Comparison of ENCODE assay signal across 20 cellular contexts in genomic region chr20:32344835-32345506, GRCh38. TPM values are rescaled to one million over a fixed set of nuclear protein-coding genes. Genes with fewer than 3 reads are reported as not detected.
DNase-seq lines count a peak whose midpoint lies in the region; ATAC-seq and TF ChIP-seq lines count a peak whose summit lies in the region.
"Had no signal": no experiment of that assay in that cellular context is flagged by ENCODE, and none has a peak within 500 bp of the region (broad histone marks: within the 10 kb centered on the region; RNA-seq: fewer than 3 reads in every experiment).

No MANE protein-coding gene starts in this region.

- H3K4me3 ChIP-seq in OCI-LY7 (ENCODE audit: low read depth, low read length, poor library complexity, severe bottlenecking): no peak overlapping the region
- no peak overlapping the region for H3K4me3 ChIP-seq in iPS-18a (ENCODE audit: low read length)
- no peak overlapping the region for H3K4me3 ChIP-seq in GM23248
- H3K4me3 ChIP-seq: esophagus squamous epithelium, skin epidermis, tibial artery had no signal

- peak overlapping the region; percentile 24 for H3K9ac ChIP-seq in iPS-18a (ENCODE audit: low read length)
- no peak overlapping the region for H3K9ac ChIP-seq in GM23248
- H3K9ac ChIP-seq: parathyroid adenoma had no signal

- 69 to 76% methylated on average over 7 of the region's 7 CpGs for WGBS in GM23248 (ENCODE audit: low coverage in 1 of 2, low lambda C conversion rate in 2 of 2, missing lambda C conversion rate in 2 of 2), 2 experiments

- H3K4me2 ChIP-seq in OCI-LY7 (ENCODE audit: low read length) (no peak overlapping the region), GM23248 (ENCODE audit: unreplicated experiment) (no peak overlapping the region)

- H3K79me2 ChIP-seq in OCI-LY7 (ENCODE audit: insufficient read depth, low read depth, low read length) (no peaks in the 10 kb centered on the region), GM23248 (ENCODE audit: insufficient read depth) (no peaks in the 10 kb centered on the region)
- H3K79me2 ChIP-seq: parathyroid adenoma had no signal

- intact Hi-C loops in MCF 10A (cut with micrococcal nuclease): no loop called here
- intact Hi-C loops in OCI-LY7 (cut with micrococcal nuclease; ENCODE audit: unreplicated experiment): no loop called here

- CTCF ChIA-PET in MCF 10A (lab: Yijun Ruan, JAX) (interaction anchor here (0.5 to 1.8 kb wide), 9 partner anchors 8 to 800 kb away, joined by 3 to 10 read pairs (median 4); no protein-coding TSS in a partner anchor), OCI-LY7 (lab: Charles Lee; ENCODE audit: unreplicated experiment) (no interaction called here)

- H3K36me3 Mint-ChIP-seq in MCF 10A (ENCODE audit: insufficient read depth, unreplicated experiment): no peaks in the 10 kb centered on the region
- H3K36me3 Mint-ChIP-seq in activated T-cell treated with anti-CD3 and anti-CD28 coated beads, Interleukin-2, amount 50 U/mL, for 24 hours (ENCODE audit: low read depth): peaks cover 14% of the 10 kb centered on the region
- peaks cover 5 to 10% of the 10 kb centered on the region in 2 donors for H3K36me3 Mint-ChIP-seq in activated T-cell treated with anti-CD3 and anti-CD28 coated beads, Interleukin-2, amount 50 U/mL, for 72 hours (ENCODE audit: insufficient read depth in 2 of 2)

- in situ Hi-C loops in T47D (cut with HindIII; ENCODE audit: low pct_unique_long_range_greater_than_20kb, low sequenced_read_pairs) (no loop called here), GM23248 (cut with MboI) (no loop called here), GM13977 (cut with MboI; ENCODE audit: low pct_unique_long_range_greater_than_20kb, low sequenced_read_pairs, unreplicated experiment) (no loop called here)

- no peaks in the 10 kb centered on the region for H4K20me1 ChIP-seq in OCI-LY7 (ENCODE audit: insufficient read depth, low read length)
- no peaks in the 10 kb centered on the region for H4K20me1 ChIP-seq in GM23248 (ENCODE audit: insufficient read depth)

- ATAC-seq in activated T-cell treated with anti-CD3 and anti-CD28 coated beads, Interleukin-2, amount 50 U/mL, for 72 hours (replicated peaks in 1 of 2): no peak

- DNase-seq in T47D (ENCODE audit: low read depth in 1 of 2, low spot score in 1 of 2) (peak; percentile 27 to 29), MCF 10A (ENCODE audit: unreplicated experiment) (no peak), OCI-LY7 (ENCODE audit: low spot score) (no peak), GM23248 (no peak), GM13977 (ENCODE audit: low spot score) (no peak)
- DNase-seq in activated T-cell treated with anti-CD3 and anti-CD28 coated beads, Interleukin-2, amount 50 U/mL, for 24 hours: no peak
- no peak for DNase-seq in activated T-cell treated with anti-CD3 and anti-CD28 coated beads, Interleukin-2, amount 50 U/mL, for 72 hours
- DNase-seq: activated CD4-positive, alpha-beta T cell treated with anti-CD3 and anti-CD28 coated beads for 1 hour; activated CD8-positive, alpha-beta memory T cell treated with anti-CD3 and anti-CD28 coated beads, Interleukin-2, amount 50 U/mL, for 48 hours; activated naive CD4-positive, alpha-beta T cell treated with anti-CD3 and anti-CD28 coated beads, Interleukin-2, amount 50 U/mL, for 16 hours; brain microvascular endothelial cell; dermis blood vessel endothelial cell; esophagus squamous epithelium; NCI-H1930; Right ventricle myocardium superior; T-helper 2 cell; tibial artery had no signal

- H3K36me3 ChIP-seq in OCI-LY7 (ENCODE audit: insufficient read depth, low read length): no peaks in the 10 kb centered on the region
- no peaks in the 10 kb centered on the region for H3K36me3 ChIP-seq in iPS-18a (ENCODE audit: control insufficient read depth, low read depth, low read length)
- H3K36me3 ChIP-seq in GM23248 (ENCODE audit: low read depth): no peaks in the 10 kb centered on the region
- H3K36me3 ChIP-seq: brain microvascular endothelial cell, esophagus squamous epithelium had no signal

- no peak for TF ChIP-seq CTCF in MCF 10A (IDR thresholded peaks at IDR 0.05; ENCODE audit: unreplicated experiment)
- TF ChIP-seq CTCF in OCI-LY7 (conservative IDR thresholded peaks at IDR 0.05; ENCODE audit: low read length): 0 out of 2 replicates have a peak, but pooled peaks have one; percentile 10
- TF ChIP-seq CTCF in GM13977 (IDR thresholded peaks at IDR 0.05; ENCODE audit: extremely low read depth, insufficient read depth, missing control alignments): no peak

- H3K27me3 Mint-ChIP-seq in MCF 10A (ENCODE audit: insufficient read depth, unreplicated experiment): no peaks in the 10 kb centered on the region
- H3K27me3 Mint-ChIP-seq in activated T-cell treated with anti-CD3 and anti-CD28 coated beads, Interleukin-2, amount 50 U/mL, for 24 hours: no peaks in the 10 kb centered on the region
- H3K27me3 Mint-ChIP-seq in activated T-cell treated with anti-CD3 and anti-CD28 coated beads, Interleukin-2, amount 50 U/mL, for 72 hours (ENCODE audit: low read depth): no peaks in the 10 kb centered on the region

- H3K27me3 ChIP-seq in iPS-18a (ENCODE audit: control insufficient read depth, insufficient read depth, low read length) (no peaks in the 10 kb centered on the region), GM23248 (replicated peaks; ENCODE audit: insufficient read depth) (no peaks in the 10 kb centered on the region)
- H3K27me3 ChIP-seq: brain microvascular endothelial cell, esophagus squamous epithelium, tibial artery had no signal

- H3K4me1 Mint-ChIP-seq in MCF 10A (ENCODE audit: insufficient read depth, unreplicated experiment): peaks cover 7% of the 10 kb centered on the region
- H3K4me1 Mint-ChIP-seq in activated T-cell treated with anti-CD3 and anti-CD28 coated beads, Interleukin-2, amount 50 U/mL, for 24 hours (ENCODE audit: low read depth): peaks cover 6% of the 10 kb centered on the region
- peaks cover 7% of the 10 kb centered on the region for H3K4me1 Mint-ChIP-seq in activated T-cell treated with anti-CD3 and anti-CD28 coated beads, Interleukin-2, amount 50 U/mL, for 72 hours (ENCODE audit: low read depth)

- peaks cover 11% of the 10 kb centered on the region for H3F3A ChIP-seq in GM23248 (ENCODE audit: insufficient read depth)

- no peak overlapping the region for H3K4me3 Mint-ChIP-seq in MCF 10A (ENCODE audit: unreplicated experiment)
- H3K4me3 Mint-ChIP-seq in activated T-cell treated with anti-CD3 and anti-CD28 coated beads, Interleukin-2, amount 50 U/mL, for 24 hours: no peak overlapping the region
- H3K4me3 Mint-ChIP-seq in activated T-cell treated with anti-CD3 and anti-CD28 coated beads, Interleukin-2, amount 50 U/mL, for 72 hours: no peak overlapping the region

- H3K9me2 ChIP-seq in OCI-LY7 (ENCODE audit: insufficient read depth, low read length): no peaks in the 10 kb centered on the region
- no peaks in the 10 kb centered on the region for H3K9me2 ChIP-seq in GM23248 (ENCODE audit: insufficient read depth)

- H3K27ac ChIP-seq in OCI-LY7 (ENCODE audit: low read depth, low read length, poor library complexity, severe bottlenecking) (no peak overlapping the region), iPS-18a (ENCODE audit: low read length) (no peak overlapping the region), GM23248 (no peak overlapping the region)
- H3K27ac ChIP-seq: brain microvascular endothelial cell, esophagus squamous epithelium, parathyroid adenoma, skin epidermis, tibial artery had no signal

- no peak overlapping the region for H3K27ac Mint-ChIP-seq in MCF 10A (ENCODE audit: low read depth, unreplicated experiment)
- H3K27ac Mint-ChIP-seq in activated T-cell treated with anti-CD3 and anti-CD28 coated beads, Interleukin-2, amount 50 U/mL, for 24 hours: no peak overlapping the region
- H3K27ac Mint-ChIP-seq in activated T-cell treated with anti-CD3 and anti-CD28 coated beads, Interleukin-2, amount 50 U/mL, for 72 hours: no peak overlapping the region

- H3K4me1 ChIP-seq in OCI-LY7 (ENCODE audit: insufficient read depth, low read length, poor library complexity, severe bottlenecking) (peaks cover 25% of the 10 kb centered on the region), iPS-18a (ENCODE audit: control insufficient read depth, low read depth, low read length) (peaks cover 11% of the 10 kb centered on the region), GM23248 (ENCODE audit: insufficient read depth) (peaks cover 20% of the 10 kb centered on the region)
- H3K4me1 ChIP-seq: parathyroid adenoma, tibial artery had no signal

- H2AFZ ChIP-seq in OCI-LY7 (ENCODE audit: low read length) (peak overlapping the region; percentile 11; the same call in 1 of the 2 replicates), GM23248 (no peak overlapping the region)
- H2AFZ ChIP-seq: parathyroid adenoma had no signal

- H3K9me3 Mint-ChIP-seq in MCF 10A (ENCODE audit: unreplicated experiment): peaks cover 7% of the 10 kb centered on the region
- H3K9me3 Mint-ChIP-seq in activated T-cell treated with anti-CD3 and anti-CD28 coated beads, Interleukin-2, amount 50 U/mL, for 24 hours: no peaks in the 10 kb centered on the region
- peaks cover 0 to 1% of the 10 kb centered on the region in 2 donors for H3K9me3 Mint-ChIP-seq in activated T-cell treated with anti-CD3 and anti-CD28 coated beads, Interleukin-2, amount 50 U/mL, for 72 hours

- BruUV-seq in MCF 10A (replicated peaks; lab: Mats Ljungman, UMichigan) (no TSS peak), OCI-LY7 (replicated peaks; lab: Mats Ljungman, UMichigan) (no TSS peak)

- H3K9me3 ChIP-seq in OCI-LY7 (ENCODE audit: low read length) (no peaks in the 10 kb centered on the region), iPS-18a (ENCODE audit: control insufficient read depth, low read depth, low read length) (no peaks in the 10 kb centered on the region), GM23248 (ENCODE audit: low read depth) (no peaks in the 10 kb centered on the region)
- H3K9me3 ChIP-seq: esophagus squamous epithelium, tibial artery had no signal

- POLR2A ChIA-PET in MCF 10A (lab: Yijun Ruan, JAX) (interaction anchor here (0.9 to 1.8 kb wide), 5 partner anchors 9 to 138 kb away, joined by 3 to 9 read pairs (median 5); partner anchors contain the start of gene KIF3B), OCI-LY7 (lab: Charles Lee) (interaction anchor here (0.6 to 1.8 kb wide), 5 partner anchors 11 to 66 kb away, joined by 3 to 9 read pairs (median 4); partner anchors contain the start of gene ASXL1)

RNA-seq across cellular contexts. Expression of gene ASXL1, which starts 13.2 kb away (rescaled TPM):
- total RNA-seq in MCF 10A (2022) (58.9 and 69.9 TPM in 2 replicates), OCI-LY7 (2022) (111 and 122 TPM in 2 replicates)
- 81.5 and 84.7 TPM in 2 replicates for total RNA-seq in OCI-LY7 (2014; rRNA removed; shearing (Covaris generic))
- 38.8 and 39.9 TPM in 2 replicates for total RNA-seq in GM23248 (2014; rRNA removed; shearing (Covaris generic))
- polyA plus RNA-seq in GM23248 (2016; fragmentation: Nextera tagmentation; extraction: Ambion mirVana): 13.8 and 18.7 TPM in 2 replicates
- 100 to 1,000 TPM; 158 to 168 TPM for total RNA-seq in activated T-cell treated with anti-CD3 and anti-CD28 coated beads, Interleukin-2, amount 50 U/mL, for 72 hours

Comparison
In these comparisons a context has a peak if more than half of its experiments do, and no peak if none do; other contexts are left out.
1. DNase-seq: peak in T47D (2 of 2); none in MCF 10A (single experiment), OCI-LY7 (single experiment), GM23248 (single experiment), GM13977 (single experiment), activated T-cell treated with anti-CD3 and anti-CD28 coated beads, Interleukin-2, amount 50 U/mL, for 24 hours (single experiment) and activated T-cell treated with anti-CD3 and anti-CD28 coated beads, Interleukin-2, amount 50 U/mL, for 72 hours (0 of 2).